In the genomic region with DNA sequence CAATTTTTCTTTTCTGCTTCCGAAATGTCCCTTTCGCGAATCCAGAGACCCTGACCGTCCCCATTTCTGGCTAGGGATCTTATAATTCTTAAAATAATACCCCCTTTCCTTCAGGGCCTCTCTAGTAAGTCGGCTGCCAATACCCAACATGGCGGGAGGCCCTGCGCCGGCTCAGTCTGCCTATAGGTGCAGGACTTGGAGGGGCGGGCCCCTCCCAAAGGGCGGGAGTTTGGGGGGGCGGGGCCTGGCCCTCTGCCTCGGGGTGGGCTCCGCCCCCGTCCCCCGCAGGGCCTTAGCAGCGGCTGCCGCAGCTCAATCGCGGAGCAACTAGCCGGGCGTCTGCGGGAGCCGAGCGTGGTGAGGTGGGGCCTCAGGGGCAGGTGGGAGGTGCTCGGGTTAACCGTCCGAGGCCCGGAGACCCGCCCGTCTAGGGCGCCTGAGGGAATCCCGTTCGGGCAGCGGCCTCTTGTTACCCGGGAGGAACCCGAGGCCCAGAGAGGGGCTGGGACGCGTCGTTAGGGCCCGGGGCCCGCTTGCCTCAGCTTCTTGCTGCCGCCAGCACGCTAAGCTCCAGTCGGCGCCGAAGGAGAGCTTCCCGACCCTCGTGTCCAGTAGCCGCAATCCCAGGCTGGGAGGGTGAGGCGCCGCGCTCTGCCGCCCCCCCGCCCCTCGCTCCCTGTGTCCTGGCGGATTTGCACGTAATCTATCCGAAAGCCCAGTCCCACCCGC, we compare ENCODE assay signal across 8 cellular contexts. TPM values are rescaled to one million over a fixed set of nuclear protein-coding genes. Genes with fewer than 3 reads are reported as not detected.
A peak's percentile ranks its signal among the peaks of the same experiment; 100 is the strongest.
DNase-seq lines count a peak whose midpoint lies in the region; ATAC-seq and TF ChIP-seq lines count a peak whose summit lies in the region.

CEP250 (plus strand) TSS at position 718 of the 729 bp plus-strand sequence. CDS start 6,770 bp downstream, outside the sequence.

- H3K9me3 Mint-ChIP-seq in progenitor cell of endocrine pancreas (ENCODE audit: low read depth), result no peaks in the 10 kb centered on the region

- peaks cover 4% of the 10 kb centered on the region for H3K36me3 ChIP-seq in left ventricle myocardium inferior
- H3K36me3 ChIP-seq in upper lobe of right lung, result no peaks in the 10 kb centered on the region

- intact Hi-C loops in left ventricle myocardium inferior (cut with micrococcal nuclease), result no loop called here
- intact Hi-C loops in upper lobe of right lung (cut with DNase I), result no loop called here

- H3K27me3 ChIP-seq in left ventricle myocardium inferior (ENCODE audit: low read depth) (no peaks in the 10 kb centered on the region), upper lobe of right lung (no peaks in the 10 kb centered on the region)

- H3K4me1 ChIP-seq in left ventricle myocardium inferior, result peaks cover 27% of the 10 kb centered on the region
- H3K4me1 ChIP-seq in upper lobe of right lung, result peaks cover 4% of the 10 kb centered on the region

- H3K4me1 Mint-ChIP-seq in T-helper 17 cell (peaks cover 5% of the 10 kb centered on the region), progenitor cell of endocrine pancreas (ENCODE audit: low read depth) (peaks cover 13% of the 10 kb centered on the region)

- DNase-seq in NCI-H187 (lab: John Stamatoyannopoulos, UW) (peak; percentile 94 to 99), T-helper 17 cell (peak; percentile 87 to 95 (median 95)), amygdala (lab: John Stamatoyannopoulos, UW) (peak in 55 of 56 donors; percentile 73 to 96 (median 88)), left ventricle myocardium inferior (peak; percentile 92), progenitor cell of endocrine pancreas (ENCODE audit: low spot score, unreplicated experiment) (peak; percentile 95), upper lobe of right lung (peak; percentile 97)

- no peaks in the 10 kb centered on the region for H3K27me3 Mint-ChIP-seq in T-helper 17 cell
- H3K27me3 Mint-ChIP-seq in progenitor cell of endocrine pancreas, result no peaks in the 10 kb centered on the region

- H3K27ac Mint-ChIP-seq in T-helper 17 cell, result peak within 1 kb of the TSS; percentile 95
- H3K27ac Mint-ChIP-seq in progenitor cell of endocrine pancreas, result peak within 1 kb of the TSS; percentile 100

- peak within 1 kb of the TSS; percentile 87 for H3K4me3 ChIP-seq in left ventricle myocardium inferior
- peak within 1 kb of the TSS; percentile 79 for H3K4me3 ChIP-seq in upper lobe of right lung

- H3K4me3 Mint-ChIP-seq in T-helper 17 cell (peak within 1 kb of the TSS; percentile 92), progenitor cell of endocrine pancreas (ENCODE audit: low read depth) (peak within 1 kb of the TSS; percentile 89)

- H3K27ac ChIP-seq in left ventricle myocardium inferior (replicated peaks) (peak within 1 kb of the TSS; percentile 92), upper lobe of right lung (peak within 1 kb of the TSS; percentile 89)

- ATAC-seq in GM18499 (IDR thresholded peaks at IDR 0.05; ENCODE audit: insufficient read depth, unreplicated experiment) (peak; percentile 54), HG02943 (IDR thresholded peaks at IDR 0.05; ENCODE audit: low read depth, unreplicated experiment) (peak; percentile 80), T-helper 17 cell (peak; percentile 98), upper lobe of right lung (peak; percentile 99)

- TF ChIP-seq CTCF in left ventricle myocardium inferior (IDR thresholded peaks at IDR 0.05; ENCODE audit: borderline replicate concordance) (no peak), progenitor cell of endocrine pancreas (IDR thresholded peaks at IDR 0.05; ENCODE audit: unreplicated experiment) (no peak), upper lobe of right lung (IDR thresholded peaks at IDR 0.05) (no peak)

- no peaks in the 10 kb centered on the region for H3K36me3 Mint-ChIP-seq in T-helper 17 cell (ENCODE audit: low read depth)
- peaks cover 3% of the 10 kb centered on the region for H3K36me3 Mint-ChIP-seq in progenitor cell of endocrine pancreas (ENCODE audit: insufficient read depth)

- H3K9me3 ChIP-seq in T-helper 17 cell (ENCODE audit: control insufficient read depth, low read length, poor library complexity, severe bottlenecking), result no peaks in the 10 kb centered on the region
- H3K9me3 ChIP-seq in left ventricle myocardium inferior (replicated peaks), result no peaks in the 10 kb centered on the region
- H3K9me3 ChIP-seq in upper lobe of right lung, result no peaks in the 10 kb centered on the region

RNA-seq across cellular contexts. Expression of gene CEP250, which starts in this region (rescaled TPM):
- 10 to 100 TPM; 36.6 to 44.4 TPM for total RNA-seq in T-helper 17 cell
- total RNA-seq in left ventricle myocardium inferior, result 15.3 TPM
- 73.2 and 76.9 TPM in 2 replicates for total RNA-seq in progenitor cell of endocrine pancreas
- 21.7 TPM for total RNA-seq in upper lobe of right lung

Comparison
In these comparisons a context has a peak if more than half of its experiments do, and no peak if none do; other contexts are left out.
1. Peak in every context shown above with its lines: DNase-seq, ATAC-seq, H3K4me3 ChIP-seq and H3K27ac ChIP-seq.